In genomic region chr10:125146791-125147604, GRCh38 we compare ENCODE assay signal across 9 cellular contexts. TPM values are rescaled to one million over a fixed set of nuclear protein-coding genes. Genes with fewer than 3 reads are reported as not detected.
DNase-seq lines count a peak whose midpoint lies in the region; ATAC-seq and TF ChIP-seq lines count a peak whose summit lies in the region.
"Had no signal": no experiment of that assay in that cellular context is flagged by ENCODE, and none has a peak within 500 bp of the region (broad histone marks: within the 10 kb centered on the region; RNA-seq: fewer than 3 reads in every experiment).

No MANE protein-coding gene starts in this region.

- H3K79me1 ChIP-seq in mesendoderm (ENCODE audit: low read length) = peaks cover 16% of the 10 kb centered on the region

- no peaks in the 10 kb centered on the region for H3K27me3 ChIP-seq in mesendoderm (ENCODE audit: insufficient read depth, low read length, poor library complexity)

- H3K18ac ChIP-seq in mesendoderm (ENCODE audit: low read length) = no peak overlapping the region

- no peak overlapping the region for H3K4me2 ChIP-seq in mesendoderm (ENCODE audit: low read length)

- no peak overlapping the region for H4K5ac ChIP-seq in mesendoderm (ENCODE audit: low read length)

- H2AK5ac ChIP-seq in mesendoderm (ENCODE audit: low read length) = no peak overlapping the region

- no peak overlapping the region for H2BK120ac ChIP-seq in mesendoderm (ENCODE audit: low read depth, low read length)

- DNase-seq in COLO668 (lab: John Stamatoyannopoulos, UW; ENCODE audit: unreplicated experiment) = peak; percentile 83
- DNase-seq in NAMALWA (ENCODE audit: low spot score) = peak; percentile 85
- DNase-seq in epithelial cell of esophagus (ENCODE audit: low read depth) = peak; percentile 83
- peak; percentile 68 for DNase-seq in non-pigmented ciliary epithelial cell (ENCODE audit: low read depth)
- no peak for DNase-seq in NCI-H2029 treated with DMSO at 0.1 percent for 48 hours (lab: John Stamatoyannopoulos, UW)
- DNase-seq in mesendoderm = no peak
- no peak for DNase-seq in T-helper 9 cell
- DNase-seq: activated CD8-positive, alpha-beta T cell treated with anti-CD3 and anti-CD28 coated beads, Interleukin-2, amount 10 ng/mL, durations not matched to agents 7 days and 5 days had no signal

- peaks cover 37% of the 10 kb centered on the region for H3K4me1 ChIP-seq in mesendoderm (ENCODE audit: control insufficient read depth, low read depth, low read length)

- no peak overlapping the region for H2BK15ac ChIP-seq in mesendoderm (replicated peaks; ENCODE audit: low read depth)

- peaks cover 5% of the 10 kb centered on the region for H3K36me3 ChIP-seq in mesendoderm (ENCODE audit: control insufficient read depth, insufficient read depth, low read length)

- WGBS in mesendoderm (ENCODE audit: extremely low coverage, insufficient coverage, low lambda C conversion rate) = no CpG with 5 or more reads among the region's 14 CpGs

- no peak overlapping the region for H3K4ac ChIP-seq in mesendoderm (ENCODE audit: low read depth, low read length)

- H3K79me2 ChIP-seq in mesendoderm (ENCODE audit: control insufficient read depth, insufficient read depth, low read length) = peaks cover 97% of the 10 kb centered on the region

- no peak overlapping the region for H3K9ac ChIP-seq in mesendoderm (ENCODE audit: low read length)

- no peak overlapping the region for H3K23ac ChIP-seq in mesendoderm (ENCODE audit: low read length)

- no peak overlapping the region for H3K56ac ChIP-seq in mesendoderm (ENCODE audit: low read length)

- H4K8ac ChIP-seq in mesendoderm (ENCODE audit: low read depth, low read length) = no peak overlapping the region

- no peak overlapping the region for H2BK5ac ChIP-seq in mesendoderm (ENCODE audit: low read length)

- TF ChIP-seq CTCF in epithelial cell of esophagus (IDR thresholded peaks at IDR 0.05; ENCODE audit: insufficient read depth, low read depth, low read length, missing control alignments) = no peak

- ATAC-seq in GM19035 (IDR thresholded peaks at IDR 0.05; ENCODE audit: unreplicated experiment) = no peak
- ATAC-seq: activated CD8-positive, alpha-beta T cell treated with anti-CD3 and anti-CD28 coated beads, Interleukin-2, amount 10 ng/mL, durations not matched to agents 7 days and 5 days had no signal

- H3K4me3 ChIP-seq in epithelial cell of esophagus (ENCODE audit: low read length) (no peak overlapping the region), mesendoderm (ENCODE audit: low read length) (no peak overlapping the region)

- no peak overlapping the region for H3K27ac ChIP-seq in mesendoderm (ENCODE audit: low read depth, low read length)

RNA-seq across cellular contexts. Expression of gene CTBP2, which starts 13.4 kb away (rescaled TPM):
- polyA plus RNA-seq in mesendoderm (2013, experiment 1 of 2) = 135 TPM
- 136 TPM for polyA plus RNA-seq in mesendoderm (2013, experiment 2 of 2)

Comparison
In these comparisons a context has a peak if more than half of its experiments do, and no peak if none do; other contexts are left out.
1. DNase-seq: peak in COLO668 (single experiment), NAMALWA (single experiment), epithelial cell of esophagus (single experiment) and non-pigmented ciliary epithelial cell (single experiment); none in NCI-H2029 treated with DMSO at 0.1 percent for 48 hours (single experiment), mesendoderm (single experiment) and T-helper 9 cell (single experiment).